In genomic region chr17:79023886-79024771, GRCh38 we compare ENCODE assay signal across 8 cellular contexts. TPM values are rescaled to one million over a fixed set of nuclear protein-coding genes. Genes with fewer than 3 reads are reported as not detected.
DNase-seq lines count a peak whose midpoint lies in the region; ATAC-seq and TF ChIP-seq lines count a peak whose summit lies in the region.

Gene C1QTNF1, plus strand, starts transcription at chr17:79024169. Its CDS starts 19,800 bp downstream, at chr17:79043969.

- H3K27me3 Mint-ChIP-seq in GM23338 (ENCODE audit: insufficient read depth, low read depth, poor library complexity) (peaks cover 58% of the 10 kb centered on the region), activated B cell treated with CpG ODN at 0.5 μM for 24 hours (peaks cover 46% of the 10 kb centered on the region)

- no peaks in the 10 kb centered on the region for H4K20me1 ChIP-seq in GM23338 (replicated peaks; ENCODE audit: insufficient read depth)

- intact Hi-C loops in activated B cell treated with CpG ODN at 0.5 μM for 24 hours (cut with micrococcal nuclease) (no loop called here), upper lobe of right lung (cut with DNase I) (no loop called here)

- H3K4me1 ChIP-seq in GM23338 (ENCODE audit: insufficient read depth) (peaks cover 7% of the 10 kb centered on the region), mucosa of rectum (ENCODE audit: control insufficient read depth in 2 of 2, insufficient read depth in 2 of 2, low read length in 2 of 2) (peaks cover 55 to 73% of the 10 kb centered on the region in 2 donors), upper lobe of right lung (peaks cover 73% of the 10 kb centered on the region)

- peak within 1 kb of the TSS; percentile 63; the same call in 1 of the 2 replicates for H3K27ac ChIP-seq in 22Rv1
- H3K27ac ChIP-seq in GM23338 (ENCODE audit: low read depth): no peak within 1 kb of the TSS
- H3K27ac ChIP-seq in mucosa of rectum (ENCODE audit: low read depth in 2 of 2, low read length in 2 of 2): peak within 1 kb of the TSS; percentile 48 to 56
- peak within 1 kb of the TSS; percentile 77 for H3K27ac ChIP-seq in upper lobe of right lung

- H3K4me1 Mint-ChIP-seq in GM23338: peaks cover 15% of the 10 kb centered on the region
- peaks cover 10% of the 10 kb centered on the region for H3K4me1 Mint-ChIP-seq in activated B cell treated with CpG ODN at 0.5 μM for 24 hours

- no peaks in the 10 kb centered on the region for H3K9me2 ChIP-seq in GM23338 (ENCODE audit: insufficient read depth)

- H3K27me3 ChIP-seq in GM23338 (ENCODE audit: insufficient read depth) (peaks cover 69% of the 10 kb centered on the region), mucosa of rectum (ENCODE audit: control insufficient read depth in 2 of 2, insufficient read depth in 2 of 2, low read length in 2 of 2) (no peaks in the 10 kb centered on the region), upper lobe of right lung (no peaks in the 10 kb centered on the region)

- H3K36me3 ChIP-seq in GM23338 (ENCODE audit: insufficient read depth) (no peaks in the 10 kb centered on the region), mucosa of rectum (ENCODE audit: control insufficient read depth in 2 of 2, insufficient read depth in 2 of 2, low read length in 2 of 2) (no peaks in the 10 kb centered on the region), upper lobe of right lung (no peaks in the 10 kb centered on the region)

- peak; percentile 56 for TF ChIP-seq CTCF in 22Rv1 (IDR thresholded peaks at IDR 0.05)
- peak; percentile 11 to 18; a peak in 2 of 4 replicates for TF ChIP-seq CTCF in GM23338 (conservative IDR thresholded peaks at IDR 0.05; ENCODE audit: low read depth in 2 of 2)
- no peak for TF ChIP-seq CTCF in activated B cell treated with CpG ODN at 0.5 μM for 24 hours (IDR thresholded peaks at IDR 0.05)
- peak; percentile 13 for TF ChIP-seq CTCF in epithelial cell of esophagus (IDR thresholded peaks at IDR 0.05; ENCODE audit: insufficient read depth, low read depth, low read length, missing control alignments)
- TF ChIP-seq CTCF in upper lobe of right lung (IDR thresholded peaks at IDR 0.05): peak; percentile 35

- DNase-seq in GM23338 (ENCODE audit: low spot score) (peak; percentile 87), activated B cell treated with CpG ODN at 0.5 μM for 24 hours (peak; percentile 38), epithelial cell of esophagus (ENCODE audit: low read depth) (peak; percentile 30), upper lobe of right lung (peak; percentile 75), NOMO-1 treated with dmso at 0.1 percent for 144 hours (lab: John Stamatoyannopoulos, UW; ENCODE audit: unreplicated experiment) (no peak), OCI-M1 (lab: John Stamatoyannopoulos, UW) (no peak)

- POLR2A ChIA-PET in activated B cell treated with CpG ODN at 0.5 μM for 24 hours (lab: Charles Lee): no interaction called here

- H2AFZ ChIP-seq in GM23338: peak within 1 kb of the TSS; percentile 99

- H3K36me3 Mint-ChIP-seq in GM23338 (ENCODE audit: low read depth) (no peaks in the 10 kb centered on the region; the same call in 2 of the 3 replicates), activated B cell treated with CpG ODN at 0.5 μM for 24 hours (ENCODE audit: low read depth) (no peaks in the 10 kb centered on the region)

- no peaks in the 10 kb centered on the region for H3K79me2 ChIP-seq in GM23338 (replicated peaks; ENCODE audit: insufficient read depth)

- peak; percentile 85 for ATAC-seq in GM23338
- peak; percentile 91 for ATAC-seq in activated B cell treated with CpG ODN at 0.5 μM for 24 hours (ENCODE audit: low read depth)
- peak; percentile 56 for ATAC-seq in upper lobe of right lung

- H3K9me3 ChIP-seq in mucosa of rectum (ENCODE audit: control insufficient read depth in 2 of 2, low read length in 2 of 2) (no peaks in the 10 kb centered on the region), upper lobe of right lung (no peaks in the 10 kb centered on the region)

- CTCF ChIA-PET in activated B cell treated with CpG ODN at 0.5 μM for 24 hours (lab: Charles Lee): no interaction called here

- peak within 1 kb of the TSS; percentile 97 for H3K4me2 ChIP-seq in GM23338

- 0 out of 2 replicates have a peak, but pooled peaks cover 2% of the 10 kb centered on the region for H3F3A ChIP-seq in GM23338 (replicated peaks; ENCODE audit: low read depth)

- H3K27ac Mint-ChIP-seq in GM23338 (no peak within 1 kb of the TSS), activated B cell treated with CpG ODN at 0.5 μM for 24 hours (no peak within 1 kb of the TSS)

- H3K4me3 Mint-ChIP-seq in GM23338 (peak within 1 kb of the TSS; percentile 85), activated B cell treated with CpG ODN at 0.5 μM for 24 hours (peak within 1 kb of the TSS; percentile 80)

- H3K9me3 Mint-ChIP-seq in GM23338: no peaks in the 10 kb centered on the region; the same call in 2 of the 3 replicates
- no peaks in the 10 kb centered on the region for H3K9me3 Mint-ChIP-seq in activated B cell treated with CpG ODN at 0.5 μM for 24 hours

- H3K4me3 ChIP-seq in GM23338 (peak within 1 kb of the TSS; percentile 92), epithelial cell of esophagus (ENCODE audit: low read length) (peak within 1 kb of the TSS; percentile 39), mucosa of rectum (ENCODE audit: low read length in 2 of 2) (peak within 1 kb of the TSS; percentile 73 to 80), upper lobe of right lung (peak within 1 kb of the TSS; percentile 63)

- H3K9ac ChIP-seq in mucosa of rectum (ENCODE audit: low read depth in 1 of 2, low read length in 2 of 2): peak within 1 kb of the TSS in 1 of 2 donors; percentile 76

TF ChIP-seq in GM23338, 12 proteins besides CTCF, POLR2A, EP300 and RAD21:
- TF ChIP-seq EZH2 (IDR thresholded peaks at IDR 0.05; ENCODE audit: low read depth, unreplicated experiment): peak; percentile 50
- TF ChIP-seq JUNB (IDR thresholded peaks at IDR 0.05; ENCODE audit: unreplicated experiment): no peak

RNA-seq across cellular contexts. Expression of gene C1QTNF1, which starts in this region (rescaled TPM):
- 1.9 and 5.2 TPM in 2 replicates for total RNA-seq in GM23338 (2014; rRNA removed; shearing (Covaris generic))
- 1.1 and 1.5 TPM in 2 replicates for polyA plus RNA-seq in GM23338 (2016; fragmentation: Nextera tagmentation; extraction: Ambion mirVana)
- total RNA-seq in activated B cell treated with CpG ODN at 0.5 μM for 24 hours: not detected in 2 replicates
- total RNA-seq in upper lobe of right lung: 28.3 TPM

Comparison
In these comparisons a context has a peak if more than half of its experiments do, and no peak if none do; other contexts are left out.
1. Peak in DNase-seq and ATAC-seq in activated B cell treated with CpG ODN at 0.5 μM for 24 hours; RNA of the gene not detected or under 1 TPM.
2. DNase-seq: peak in GM23338 (single experiment), epithelial cell of esophagus (single experiment) and upper lobe of right lung (single experiment); none in NOMO-1 treated with dmso at 0.1 percent for 144 hours (single experiment) and OCI-M1 (single experiment).
3. H3K4me3 ChIP-seq: peak in every context shown above with its lines; median percentile 92 in GM23338; 76 in mucosa of rectum; 63 in upper lobe of right lung; 39 in epithelial cell of esophagus.
4. Peak in every context shown above with its lines, with median percentiles within 50 percentile points of each other: ATAC-seq.